ENCODE assay signal across 11 cellular contexts in the genomic region with DNA sequence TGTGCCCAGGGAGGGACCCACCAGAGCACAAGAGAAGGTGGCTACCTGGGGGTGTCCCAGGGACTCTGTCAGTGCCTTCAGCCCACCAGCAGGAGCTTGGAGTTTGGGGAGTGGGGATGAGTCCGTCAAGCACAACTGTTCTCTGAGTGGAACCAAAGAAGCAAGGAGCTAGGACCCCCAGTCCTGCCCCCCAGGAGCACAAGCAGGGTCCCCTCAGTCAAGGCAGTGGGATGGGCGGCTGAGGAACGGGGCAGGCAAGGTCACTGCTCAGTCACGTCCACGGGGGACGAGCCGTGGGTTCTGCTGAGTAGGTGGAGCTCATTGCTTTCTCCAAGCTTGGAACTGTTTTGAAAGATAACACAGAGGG. TPM values are rescaled to one million over a fixed set of nuclear protein-coding genes. Genes with fewer than 3 reads are reported as not detected.
A peak's percentile ranks its signal among the peaks of the same experiment; 100 is the strongest.
DNase-seq lines count a peak whose midpoint lies in the region; ATAC-seq and TF ChIP-seq lines count a peak whose summit lies in the region.
"Had no signal": no experiment of that assay in that cellular context is flagged by ENCODE, and none has a peak within 500 bp of the region (broad histone marks: within the 10 kb centered on the region; RNA-seq: fewer than 3 reads in every experiment).

No MANE protein-coding gene starts in this region.

- H3K36me3 Mint-ChIP-seq in WTC11 = peaks cover 62% of the 10 kb centered on the region
- H3K36me3 Mint-ChIP-seq in stimulated activated memory B cell treated with anti-CD40 and anti-IgM and Interleukin-4, amounts not matched to agents 10 μg/mL and 1 μg/mL and 100 μg/mL, for 72 hours = peaks cover 5% of the 10 kb centered on the region
- peaks cover 24% of the 10 kb centered on the region for H3K36me3 Mint-ChIP-seq in activated T-cell treated with anti-CD3 and anti-CD28 coated beads, Interleukin-2, amount 50 U/mL, for 24 hours (ENCODE audit: low read depth)

- H3K4me3 Mint-ChIP-seq in WTC11 = no peak overlapping the region
- no peak overlapping the region for H3K4me3 Mint-ChIP-seq in stimulated activated memory B cell treated with anti-CD40 and anti-IgM and Interleukin-4, amounts not matched to agents 10 μg/mL and 1 μg/mL and 100 μg/mL, for 72 hours
- H3K4me3 Mint-ChIP-seq in activated T-cell treated with anti-CD3 and anti-CD28 coated beads, Interleukin-2, amount 50 U/mL, for 24 hours = no peak overlapping the region

- no peak overlapping the region for H3K4me2 ChIP-seq in HCT116 (ENCODE audit: low read length)
- H3K4me2 ChIP-seq in hepatocyte = no peak overlapping the region

- RAD21 ChIA-PET in HCT116 (lab: Charles Lee; ENCODE audit: low non-redundant PET in 1 of 2, low total read pairs in 2 of 2, uncharacterized antibody in 2 of 2, unreplicated experiment in 2 of 2) = no interaction called here

- H3K27me3 ChIP-seq in HCT116 (ENCODE audit: insufficient read depth, low read length) = no peaks in the 10 kb centered on the region
- no peaks in the 10 kb centered on the region for H3K27me3 ChIP-seq in hepatocyte
- H3K27me3 ChIP-seq: ascending aorta had no signal

- no peak overlapping the region for H3K9ac ChIP-seq in HCT116 (ENCODE audit: low read length)

- intact Hi-C loops in HCT116 (cut with micrococcal nuclease) = no loop called here

- CTCF ChIA-PET in HCT116 (lab: Charles Lee) (no interaction called here), WTC11 (lab: Charles Lee) (interaction anchor here (0.8 to 1.5 kb wide), 6 partner anchors 9 to 314 kb away, joined by 3 to 6 read pairs (median 3); a partner anchor contains a TSS)

- no peaks in the 10 kb centered on the region for H3K9me3 ChIP-seq in HCT116 (ENCODE audit: control insufficient read depth in 1 of 2, insufficient read depth in 1 of 2, low read depth in 1 of 2, low read length in 2 of 2)
- no peaks in the 10 kb centered on the region for H3K9me3 ChIP-seq in hepatocyte (ENCODE audit: low read depth)
- H3K9me3 ChIP-seq: ascending aorta had no signal

- H3K9me2 ChIP-seq in HCT116 (ENCODE audit: insufficient read depth) (no peaks in the 10 kb centered on the region), hepatocyte (replicated peaks; ENCODE audit: insufficient read depth) (no peaks in the 10 kb centered on the region)

- H3K27ac Mint-ChIP-seq in WTC11 = no peak overlapping the region
- H3K27ac Mint-ChIP-seq in stimulated activated memory B cell treated with anti-CD40 and anti-IgM and Interleukin-4, amounts not matched to agents 10 μg/mL and 1 μg/mL and 100 μg/mL, for 72 hours = peak overlapping the region; percentile 87
- no peak overlapping the region for H3K27ac Mint-ChIP-seq in activated T-cell treated with anti-CD3 and anti-CD28 coated beads, Interleukin-2, amount 50 U/mL, for 24 hours

- H4K20me1 ChIP-seq in HCT116 (ENCODE audit: insufficient read depth) (no peaks in the 10 kb centered on the region), hepatocyte (ENCODE audit: insufficient read depth, poor library complexity, severe bottlenecking) (peaks cover 2% of the 10 kb centered on the region)

- no peak for TF ChIP-seq RAD21 in HCT116 (IDR thresholded peaks at IDR 0.05; ENCODE audit: low read depth)

- H3K79me2 ChIP-seq in HCT116 (ENCODE audit: insufficient read depth, low read length) (no peaks in the 10 kb centered on the region), hepatocyte (peaks cover 16% of the 10 kb centered on the region)

- WGBS in hepatocyte (ENCODE audit: low lambda C conversion rate, missing lambda C conversion rate) = 79% methylated on average over 7 of the region's 7 CpGs

- H3K4me3 ChIP-seq in HCT116 (replicated peaks in 1 of 2; ENCODE audit: low read depth in 1 of 2, low read length in 2 of 2) (no peak overlapping the region), hepatocyte (no peak overlapping the region)
- H3K4me3 ChIP-seq: ascending aorta had no signal

- TSS peak; percentile 73 for BruUV-seq in HCT116 (replicated peaks; lab: Mats Ljungman, UMichigan)

- H3K27ac ChIP-seq in HCT116 (ENCODE audit: low read depth, low read length) (no peak overlapping the region), hepatocyte (peak overlapping the region; percentile 86)
- H3K27ac ChIP-seq: ascending aorta had no signal

- TF ChIP-seq CTCF in HCT116 (IDR thresholded peaks at IDR 0.05 in 2 of 3, conservative IDR thresholded peaks at IDR 0.05 in 1 of 3; ENCODE audit: borderline replicate concordance in 1 of 3, insufficient read depth in 1 of 3, low read depth in 2 of 3, low read length in 2 of 3) (no peak), WTC11 (IDR thresholded peaks at IDR 0.05) (no peak), hepatocyte (IDR thresholded peaks at IDR 0.05; ENCODE audit: poor library complexity) (no peak)

- no peaks in the 10 kb centered on the region for H3K9me3 Mint-ChIP-seq in WTC11
- no peaks in the 10 kb centered on the region for H3K9me3 Mint-ChIP-seq in stimulated activated memory B cell treated with anti-CD40 and anti-IgM and Interleukin-4, amounts not matched to agents 10 μg/mL and 1 μg/mL and 100 μg/mL, for 72 hours
- H3K9me3 Mint-ChIP-seq in activated T-cell treated with anti-CD3 and anti-CD28 coated beads, Interleukin-2, amount 50 U/mL, for 24 hours = no peaks in the 10 kb centered on the region
- H3K9me3 Mint-ChIP-seq: activated T-cell treated with anti-CD3 and anti-CD28 coated beads, Interleukin-2, amount 50 U/mL, for 4 hours had no signal

- no peak overlapping the region for H2AFZ ChIP-seq in HCT116 (ENCODE audit: low read depth, low read length, poor library complexity, severe bottlenecking)
- no peak overlapping the region for H2AFZ ChIP-seq in hepatocyte

- DNase-seq in HCT116 (ENCODE audit: low read depth, low spot score) (no peak), WTC11 (ENCODE audit: low spot score) (peak; percentile 7), hepatocyte (ENCODE audit: low spot score) (no peak)
- no peak for DNase-seq in activated T-cell treated with anti-CD3 and anti-CD28 coated beads, Interleukin-2, amount 50 U/mL, for 24 hours
- DNase-seq in activated CD4-positive, alpha-beta T cell treated with anti-CD3 and anti-CD28 coated beads, Interleukin-2, amount 50 U/mL, for 4 hours = no peak
- DNase-seq: activated T-cell treated with anti-CD3 and anti-CD28 coated beads, Interleukin-2, amount 50 U/mL, for 4 hours; NCI-H1694; NCI-H524 treated with DMSO at 0.1 percent for 48 hours had no signal

- ATAC-seq in HCT116 = no peak
- no peak for ATAC-seq in WTC11
- ATAC-seq in stimulated activated memory B cell treated with anti-CD40 and anti-IgM and Interleukin-4, amounts not matched to agents 10 μg/mL and 1 μg/mL and 100 μg/mL, for 72 hours = no peak
- no peak for ATAC-seq in GM18519 (IDR thresholded peaks at IDR 0.05; ENCODE audit: low FRiP score, unreplicated experiment)

- POLR2A ChIA-PET in HCT116 (lab: Charles Lee) = no interaction called here
- POLR2A ChIA-PET in WTC11 (lab: Charles Lee) = interaction anchor here (1.2 to 1.3 kb wide), 2 partner anchors 17 to 46 kb away, joined by 3 to 4 read pairs; no protein-coding TSS in a partner anchor

- H3K4me1 Mint-ChIP-seq in WTC11 = 0 out of 2 replicates have a peak, but pooled peaks cover 2% of the 10 kb centered on the region
- H3K4me1 Mint-ChIP-seq in stimulated activated memory B cell treated with anti-CD40 and anti-IgM and Interleukin-4, amounts not matched to agents 10 μg/mL and 1 μg/mL and 100 μg/mL, for 72 hours = peaks cover 62% of the 10 kb centered on the region
- peaks cover 37% of the 10 kb centered on the region for H3K4me1 Mint-ChIP-seq in activated T-cell treated with anti-CD3 and anti-CD28 coated beads, Interleukin-2, amount 50 U/mL, for 24 hours (ENCODE audit: low read depth)

- H3K36me3 ChIP-seq in HCT116 (ENCODE audit: control insufficient read depth in 1 of 2, insufficient read depth in 2 of 2, low read length in 2 of 2) (peaks cover 12 to 15% of the 10 kb centered on the region in 2 experiments; a peak in 2 of 4 replicates), hepatocyte (replicated peaks; ENCODE audit: insufficient read depth, low read depth) (no peaks in the 10 kb centered on the region)

- H3K4me1 ChIP-seq in HCT116 (ENCODE audit: control insufficient read depth in 1 of 2, insufficient read depth in 2 of 2, low read length in 2 of 2) = no peaks in the 10 kb centered on the region
- peaks cover 5% of the 10 kb centered on the region for H3K4me1 ChIP-seq in hepatocyte (ENCODE audit: insufficient read depth)
- H3K4me1 ChIP-seq: ascending aorta had no signal

- TF ChIP-seq POLR2A in HCT116 (IDR thresholded peaks at IDR 0.05; ENCODE audit: borderline replicate concordance, extremely low read depth, insufficient read depth, insufficient read length) = no peak

- H3K27me3 Mint-ChIP-seq in WTC11 (ENCODE audit: low read depth) = no peaks in the 10 kb centered on the region
- H3K27me3 Mint-ChIP-seq in stimulated activated memory B cell treated with anti-CD40 and anti-IgM and Interleukin-4, amounts not matched to agents 10 μg/mL and 1 μg/mL and 100 μg/mL, for 72 hours = no peaks in the 10 kb centered on the region
- H3K27me3 Mint-ChIP-seq in activated T-cell treated with anti-CD3 and anti-CD28 coated beads, Interleukin-2, amount 50 U/mL, for 24 hours = no peaks in the 10 kb centered on the region

TF ChIP-seq in HCT116, 20 proteins besides CTCF, POLR2A, EP300 and RAD21:
- TF ChIP-seq FOSL1 (IDR thresholded peaks at IDR 0.05; ENCODE audit: low read depth) (no peak), ELF1 (IDR thresholded peaks at IDR 0.05; ENCODE audit: borderline replicate concordance, low read depth) (no peak), EZH2phosphoT487 (IDR thresholded peaks at IDR 0.05; ENCODE audit: borderline replicate concordance) (no peak)

TF ChIP-seq in WTC11, 78 proteins besides CTCF, POLR2A, EP300 and RAD21 (continues in another document):
- TF ChIP-seq, protein P1, sequence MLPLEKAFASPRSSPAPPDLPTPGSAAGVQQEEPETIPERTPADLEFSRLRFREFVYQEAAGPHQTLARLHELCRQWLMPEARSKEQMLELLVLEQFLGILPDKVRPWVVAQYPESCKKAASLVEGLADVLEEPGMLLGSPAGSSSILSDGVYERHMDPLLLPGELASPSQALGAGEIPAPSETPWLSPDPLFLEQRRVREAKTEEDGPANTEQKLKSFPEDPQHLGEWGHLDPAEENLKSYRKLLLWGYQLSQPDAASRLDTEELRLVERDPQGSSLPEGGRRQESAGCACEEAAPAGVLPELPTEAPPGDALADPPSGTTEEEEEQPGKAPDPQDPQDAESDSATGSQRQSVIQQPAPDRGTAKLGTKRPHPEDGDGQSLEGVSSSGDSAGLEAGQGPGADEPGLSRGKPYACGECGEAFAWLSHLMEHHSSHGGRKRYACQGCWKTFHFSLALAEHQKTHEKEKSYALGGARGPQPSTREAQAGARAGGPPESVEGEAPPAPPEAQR (CRISPR knock-in tag; IDR thresholded peaks at IDR 0.05) = no peak

RNA-seq across cellular contexts. Expression of a gene that starts 13.8 kb away (rescaled TPM):
- total RNA-seq in HCT116 (2021; ENCODE audit: unreplicated experiment) = 117 TPM
- 192 and 214 TPM in 2 replicates for polyA plus RNA-seq in HCT116 (2012)
- 316 to 347 TPM (median 338 TPM) in 3 replicates for total RNA-seq in WTC11 (2021)
- total RNA-seq in hepatocyte = 419 and 485 TPM in 2 replicates
- 537 and 566 TPM in 2 replicates for polyA plus RNA-seq in hepatocyte

RNA-seq across cellular contexts. Expression of a gene that starts 46.5 kb away (rescaled TPM):
- not detected for total RNA-seq in HCT116 (2021; ENCODE audit: unreplicated experiment)
- 0.08 TPM in 1 of 2 replicates, not detected in the other for polyA plus RNA-seq in HCT116 (2012)
- not detected in 3 replicates for total RNA-seq in WTC11 (2021)
- 0.83 and 1.6 TPM in 2 replicates for total RNA-seq in hepatocyte
- polyA plus RNA-seq in hepatocyte = 0.32 TPM in 1 of 2 replicates, not detected in the other
- total RNA-seq: ascending aorta had no signal
